1 cellular context compared by ENCODE assay signal in the genomic region with DNA sequence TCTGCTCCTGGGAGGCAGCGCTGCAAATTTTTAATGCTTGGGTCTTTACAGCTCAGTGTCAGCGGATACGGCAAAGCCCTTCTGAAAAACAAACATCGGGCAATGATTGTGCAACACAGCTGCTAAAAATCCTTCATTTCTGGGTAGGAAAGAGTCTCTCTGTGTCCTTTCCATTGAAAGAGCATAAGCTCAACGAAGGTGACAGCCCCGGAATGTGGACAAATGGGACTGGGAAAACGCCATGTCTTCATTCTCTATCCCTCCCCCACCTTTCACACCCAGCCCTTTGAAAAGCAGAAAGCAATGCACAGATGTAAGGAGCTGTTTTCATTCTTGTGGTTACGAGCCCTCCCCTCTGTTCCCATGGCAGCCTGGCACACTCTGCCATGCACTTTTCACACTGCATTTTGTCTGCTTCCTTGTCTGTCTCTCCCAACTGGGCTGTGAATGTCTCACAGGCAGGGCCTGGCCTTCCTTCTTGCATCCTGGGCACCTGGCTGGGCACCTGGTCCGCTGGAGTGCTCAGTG.
TF ChIP-seq lines count a peak whose summit lies in the region.

No MANE protein-coding gene starts in this region.

TF ChIP-seq in GM23338, 12 proteins besides CTCF, POLR2A, EP300 and RAD21 (continued from another document):
- TF ChIP-seq, protein P1, sequence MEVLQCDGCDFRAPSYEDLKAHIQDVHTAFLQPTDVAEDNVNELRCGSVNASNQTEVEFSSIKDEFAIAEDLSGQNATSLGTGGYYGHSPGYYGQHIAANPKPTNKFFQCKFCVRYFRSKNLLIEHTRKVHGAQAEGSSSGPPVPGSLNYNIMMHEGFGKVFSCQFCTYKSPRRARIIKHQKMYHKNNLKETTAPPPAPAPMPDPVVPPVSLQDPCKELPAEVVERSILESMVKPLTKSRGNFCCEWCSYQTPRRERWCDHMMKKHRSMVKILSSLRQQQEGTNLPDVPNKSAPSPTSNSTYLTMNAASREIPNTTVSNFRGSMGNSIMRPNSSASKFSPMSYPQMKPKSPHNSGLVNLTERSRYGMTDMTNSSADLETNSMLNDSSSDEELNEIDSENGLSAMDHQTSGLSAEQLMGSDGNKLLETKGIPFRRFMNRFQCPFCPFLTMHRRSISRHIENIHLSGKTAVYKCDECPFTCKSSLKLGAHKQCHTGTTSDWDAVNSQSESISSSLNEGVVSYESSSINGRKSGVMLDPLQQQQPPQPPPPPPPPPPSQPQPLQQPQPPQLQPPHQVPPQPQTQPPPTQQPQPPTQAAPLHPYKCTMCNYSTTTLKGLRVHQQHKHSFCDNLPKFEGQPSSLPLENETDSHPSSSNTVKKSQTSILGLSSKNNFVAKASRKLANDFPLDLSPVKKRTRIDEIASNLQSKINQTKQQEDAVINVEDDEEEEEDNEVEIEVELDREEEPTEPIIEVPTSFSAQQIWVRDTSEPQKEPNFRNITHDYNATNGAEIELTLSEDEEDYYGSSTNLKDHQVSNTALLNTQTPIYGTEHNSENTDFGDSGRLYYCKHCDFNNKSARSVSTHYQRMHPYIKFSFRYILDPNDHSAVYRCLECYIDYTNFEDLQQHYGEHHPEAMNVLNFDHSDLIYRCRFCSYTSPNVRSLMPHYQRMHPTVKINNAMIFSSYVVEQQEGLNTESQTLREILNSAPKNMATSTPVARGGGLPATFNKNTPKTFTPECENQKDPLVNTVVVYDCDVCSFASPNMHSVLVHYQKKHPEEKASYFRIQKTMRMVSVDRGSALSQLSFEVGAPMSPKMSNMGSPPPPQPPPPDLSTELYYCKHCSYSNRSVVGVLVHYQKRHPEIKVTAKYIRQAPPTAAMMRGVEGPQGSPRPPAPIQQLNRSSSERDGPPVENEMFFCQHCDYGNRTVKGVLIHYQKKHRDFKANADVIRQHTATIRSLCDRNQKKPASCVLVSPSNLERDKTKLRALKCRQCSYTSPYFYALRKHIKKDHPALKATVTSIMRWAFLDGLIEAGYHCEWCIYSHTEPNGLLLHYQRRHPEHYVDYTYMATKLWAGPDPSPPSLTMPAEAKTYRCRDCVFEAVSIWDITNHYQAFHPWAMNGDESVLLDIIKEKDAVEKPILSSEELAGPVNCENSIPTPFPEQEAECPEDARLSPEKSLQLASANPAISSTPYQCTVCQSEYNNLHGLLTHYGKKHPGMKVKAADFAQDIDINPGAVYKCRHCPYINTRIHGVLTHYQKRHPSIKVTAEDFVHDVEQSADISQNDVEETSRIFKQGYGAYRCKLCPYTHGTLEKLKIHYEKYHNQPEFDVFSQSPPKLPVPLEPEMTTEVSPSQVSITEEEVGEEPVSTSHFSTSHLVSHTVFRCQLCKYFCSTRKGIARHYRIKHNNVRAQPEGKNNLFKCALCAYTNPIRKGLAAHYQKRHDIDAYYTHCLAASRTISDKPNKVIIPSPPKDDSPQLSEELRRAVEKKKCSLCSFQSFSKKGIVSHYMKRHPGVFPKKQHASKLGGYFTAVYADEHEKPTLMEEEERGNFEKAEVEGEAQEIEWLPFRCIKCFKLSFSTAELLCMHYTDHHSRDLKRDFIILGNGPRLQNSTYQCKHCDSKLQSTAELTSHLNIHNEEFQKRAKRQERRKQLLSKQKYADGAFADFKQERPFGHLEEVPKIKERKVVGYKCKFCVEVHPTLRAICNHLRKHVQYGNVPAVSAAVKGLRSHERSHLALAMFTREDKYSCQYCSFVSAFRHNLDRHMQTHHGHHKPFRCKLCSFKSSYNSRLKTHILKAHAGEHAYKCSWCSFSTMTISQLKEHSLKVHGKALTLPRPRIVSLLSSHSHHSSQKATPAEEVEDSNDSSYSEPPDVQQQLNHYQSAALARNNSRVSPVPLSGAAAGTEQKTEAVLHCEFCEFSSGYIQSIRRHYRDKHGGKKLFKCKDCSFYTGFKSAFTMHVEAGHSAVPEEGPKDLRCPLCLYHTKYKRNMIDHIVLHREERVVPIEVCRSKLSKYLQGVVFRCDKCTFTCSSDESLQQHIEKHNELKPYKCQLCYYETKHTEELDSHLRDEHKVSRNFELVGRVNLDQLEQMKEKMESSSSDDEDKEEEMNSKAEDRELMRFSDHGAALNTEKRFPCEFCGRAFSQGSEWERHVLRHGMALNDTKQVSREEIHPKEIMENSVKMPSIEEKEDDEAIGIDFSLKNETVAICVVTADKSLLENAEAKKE (CRISPR knock-in tag; IDR thresholded peaks at IDR 0.05) = no peak
- TF ChIP-seq NANOG (IDR thresholded peaks at IDR 0.05; ENCODE audit: borderline replicate concordance) (no peak), ZNF114 (CRISPR knock-in tag; IDR thresholded peaks at IDR 0.05) (no peak), STAT1 (IDR thresholded peaks at IDR 0.05; ENCODE audit: unreplicated experiment) (no peak), JUNB (IDR thresholded peaks at IDR 0.05; ENCODE audit: unreplicated experiment) (no peak), EZH2 (IDR thresholded peaks at IDR 0.05; ENCODE audit: low read depth, unreplicated experiment) (no peak), ZNF331 (CRISPR knock-in tag; IDR thresholded peaks at IDR 0.05; ENCODE audit: low read depth) (no peak)
